In the genomic region with DNA sequence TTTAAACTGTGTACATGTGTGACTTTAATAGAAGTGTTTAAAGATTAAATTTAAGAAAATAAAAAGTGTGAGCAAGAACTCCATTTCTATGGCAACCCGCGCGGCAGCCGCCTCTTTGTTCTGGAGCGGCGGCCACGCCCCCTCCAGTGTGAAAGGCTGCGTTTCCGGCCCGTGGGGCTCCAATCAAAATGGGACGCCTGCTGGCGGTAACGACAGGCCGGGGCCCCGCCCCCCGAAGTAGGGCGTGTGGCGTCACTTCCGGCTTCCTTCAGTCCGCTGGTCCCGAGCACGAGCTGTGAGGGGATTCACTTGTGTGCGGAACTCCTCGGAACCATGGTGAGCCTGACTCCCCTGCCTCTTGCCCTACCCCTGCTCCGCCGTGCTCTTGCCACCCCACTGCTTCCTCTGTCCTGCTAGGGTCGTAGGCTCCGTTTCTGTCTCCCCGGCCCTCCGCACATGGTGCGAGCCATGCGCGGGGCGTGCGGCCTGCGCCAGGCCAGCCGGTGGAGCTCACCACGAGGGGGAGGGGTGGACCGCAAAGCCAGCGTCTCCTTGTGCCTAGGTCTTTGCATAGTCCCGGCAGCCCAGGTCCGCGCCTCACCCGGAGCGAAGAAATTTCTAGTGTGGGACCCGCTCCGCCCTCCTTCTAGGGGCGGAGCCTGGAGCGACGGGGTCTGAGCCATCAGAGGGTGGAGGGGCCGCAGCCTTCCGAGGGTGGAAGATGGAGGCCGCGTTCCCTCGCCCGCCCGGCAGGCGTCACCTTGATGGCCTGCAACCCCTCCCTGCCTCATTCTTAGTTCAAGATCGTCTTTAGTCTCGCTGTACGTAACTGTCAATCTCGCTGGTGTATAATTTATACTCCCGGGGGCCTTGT, we compare ENCODE assay signal across 8 cellular contexts. TPM values are rescaled to one million over a fixed set of nuclear protein-coding genes. Genes with fewer than 3 reads are reported as not detected.
DNase-seq lines count a peak whose midpoint lies in the region; ATAC-seq and TF ChIP-seq lines count a peak whose summit lies in the region.

A gene (plus strand): TSS at position 271 of the 874 bp plus-strand sequence. CDS start 63 bp downstream, at position 334.

- H3K27ac Mint-ChIP-seq in WTC11, result peak within 1 kb of the TSS; percentile 92

- H3K9me3 Mint-ChIP-seq in WTC11, result no peaks in the 10 kb centered on the region

- peaks cover 39% of the 10 kb centered on the region for H3K36me3 Mint-ChIP-seq in WTC11

- ATAC-seq in HG03196 (IDR thresholded peaks at IDR 0.05; ENCODE audit: unreplicated experiment), result peak; percentile 97
- peak; percentile 89 for ATAC-seq in WTC11

- in situ Hi-C loops in GM18951 (cut with MboI; ENCODE audit: low sequenced_read_pairs, unreplicated experiment), result no loop called here

- CTCF ChIA-PET in WTC11 (lab: Charles Lee), result interaction anchor here (1.0 to 1.2 kb wide), 2 partner anchors 22 to 54 kb away, joined by 3 read pairs; no protein-coding TSS in a partner anchor

- peak within 1 kb of the TSS; percentile 95 for H3K4me3 Mint-ChIP-seq in WTC11

- peak; percentile 97 for TF ChIP-seq POLR2A in GM18951 (IDR thresholded peaks at IDR 0.05; ENCODE audit: extremely low read depth, insufficient read depth, insufficient read length)

- H3K4me1 Mint-ChIP-seq in WTC11, result peaks cover 15% of the 10 kb centered on the region

- DNase-seq in AG09319 (ENCODE audit: extremely low read depth, low read depth) (peak; percentile 75), NCI-H226 (peak; percentile 98), WTC11 (ENCODE audit: low spot score) (peak; percentile 97), cardiac fibroblast (ENCODE audit: low read depth in 2 of 2) (peak; percentile 95 to 97), iPS-NIHi7 (ENCODE audit: extremely low spot score) (peak; percentile 97), smooth muscle cell of the brain vasculature (ENCODE audit: low read depth, low spot score) (peak; percentile 89)

- TF ChIP-seq CTCF in AG09319 (IDR thresholded peaks at IDR 0.05; ENCODE audit: low read depth, low read length) (peak; percentile 36), WTC11 (IDR thresholded peaks at IDR 0.05) (no peak), cardiac fibroblast (IDR thresholded peaks at IDR 0.05; ENCODE audit: low read depth, low read length) (peak; percentile 56)

- peak within 1 kb of the TSS; percentile 99 to 100 for H3K4me3 ChIP-seq in cardiac fibroblast (replicated peaks in 1 of 2; ENCODE audit: low read depth in 2 of 2, low read length in 2 of 2)

- no peaks in the 10 kb centered on the region; the same call in 1 of the 2 replicates for H3K27me3 Mint-ChIP-seq in WTC11 (ENCODE audit: low read depth)

- POLR2A ChIA-PET in WTC11 (lab: Charles Lee), result interaction anchor here (1.2 kb wide), 1 partner anchor 115 kb away, joined by 6 read pairs; a partner anchor contains a TSS

TF ChIP-seq in WTC11, 78 proteins besides CTCF, POLR2A, EP300 and RAD21 (continues in another document):
- TF ChIP-seq MYBL2 (CRISPR knock-in tag; IDR thresholded peaks at IDR 0.05) (0 out of 2 replicates have a peak, but pooled peaks have one; percentile 68), ZBTB21 (CRISPR knock-in tag; IDR thresholded peaks at IDR 0.05; ENCODE audit: borderline replicate concordance) (peak; percentile 73), ZNF671 (CRISPR knock-in tag; IDR thresholded peaks at IDR 0.05) (0 out of 2 replicates have a peak, but pooled peaks have one; percentile 54), FOXP1 (CRISPR knock-in tag; IDR thresholded peaks at IDR 0.05; ENCODE audit: borderline replicate concordance) (peak; percentile 97), SP1 (CRISPR knock-in tag; conservative IDR thresholded peaks at IDR 0.05) (peak; percentile 97)
- TF ChIP-seq, protein P1, sequence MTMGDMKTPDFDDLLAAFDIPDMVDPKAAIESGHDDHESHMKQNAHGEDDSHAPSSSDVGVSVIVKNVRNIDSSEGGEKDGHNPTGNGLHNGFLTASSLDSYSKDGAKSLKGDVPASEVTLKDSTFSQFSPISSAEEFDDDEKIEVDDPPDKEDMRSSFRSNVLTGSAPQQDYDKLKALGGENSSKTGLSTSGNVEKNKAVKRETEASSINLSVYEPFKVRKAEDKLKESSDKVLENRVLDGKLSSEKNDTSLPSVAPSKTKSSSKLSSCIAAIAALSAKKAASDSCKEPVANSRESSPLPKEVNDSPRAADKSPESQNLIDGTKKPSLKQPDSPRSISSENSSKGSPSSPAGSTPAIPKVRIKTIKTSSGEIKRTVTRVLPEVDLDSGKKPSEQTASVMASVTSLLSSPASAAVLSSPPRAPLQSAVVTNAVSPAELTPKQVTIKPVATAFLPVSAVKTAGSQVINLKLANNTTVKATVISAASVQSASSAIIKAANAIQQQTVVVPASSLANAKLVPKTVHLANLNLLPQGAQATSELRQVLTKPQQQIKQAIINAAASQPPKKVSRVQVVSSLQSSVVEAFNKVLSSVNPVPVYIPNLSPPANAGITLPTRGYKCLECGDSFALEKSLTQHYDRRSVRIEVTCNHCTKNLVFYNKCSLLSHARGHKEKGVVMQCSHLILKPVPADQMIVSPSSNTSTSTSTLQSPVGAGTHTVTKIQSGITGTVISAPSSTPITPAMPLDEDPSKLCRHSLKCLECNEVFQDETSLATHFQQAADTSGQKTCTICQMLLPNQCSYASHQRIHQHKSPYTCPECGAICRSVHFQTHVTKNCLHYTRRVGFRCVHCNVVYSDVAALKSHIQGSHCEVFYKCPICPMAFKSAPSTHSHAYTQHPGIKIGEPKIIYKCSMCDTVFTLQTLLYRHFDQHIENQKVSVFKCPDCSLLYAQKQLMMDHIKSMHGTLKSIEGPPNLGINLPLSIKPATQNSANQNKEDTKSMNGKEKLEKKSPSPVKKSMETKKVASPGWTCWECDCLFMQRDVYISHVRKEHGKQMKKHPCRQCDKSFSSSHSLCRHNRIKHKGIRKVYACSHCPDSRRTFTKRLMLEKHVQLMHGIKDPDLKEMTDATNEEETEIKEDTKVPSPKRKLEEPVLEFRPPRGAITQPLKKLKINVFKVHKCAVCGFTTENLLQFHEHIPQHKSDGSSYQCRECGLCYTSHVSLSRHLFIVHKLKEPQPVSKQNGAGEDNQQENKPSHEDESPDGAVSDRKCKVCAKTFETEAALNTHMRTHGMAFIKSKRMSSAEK (CRISPR knock-in tag; IDR thresholded peaks at IDR 0.05; ENCODE audit: borderline replicate concordance), result peak; percentile 82; the same call in 1 of the 2 replicates
- TF ChIP-seq, protein P2, sequence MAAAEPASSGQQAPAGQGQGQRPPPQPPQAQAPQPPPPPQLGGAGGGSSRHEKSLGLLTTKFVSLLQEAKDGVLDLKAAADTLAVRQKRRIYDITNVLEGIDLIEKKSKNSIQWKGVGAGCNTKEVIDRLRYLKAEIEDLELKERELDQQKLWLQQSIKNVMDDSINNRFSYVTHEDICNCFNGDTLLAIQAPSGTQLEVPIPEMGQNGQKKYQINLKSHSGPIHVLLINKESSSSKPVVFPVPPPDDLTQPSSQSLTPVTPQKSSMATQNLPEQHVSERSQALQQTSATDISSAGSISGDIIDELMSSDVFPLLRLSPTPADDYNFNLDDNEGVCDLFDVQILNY (CRISPR knock-in tag; IDR thresholded peaks at IDR 0.05), result peak; percentile 26; the same call in 1 of the 2 replicates
- TF ChIP-seq, protein P3, sequence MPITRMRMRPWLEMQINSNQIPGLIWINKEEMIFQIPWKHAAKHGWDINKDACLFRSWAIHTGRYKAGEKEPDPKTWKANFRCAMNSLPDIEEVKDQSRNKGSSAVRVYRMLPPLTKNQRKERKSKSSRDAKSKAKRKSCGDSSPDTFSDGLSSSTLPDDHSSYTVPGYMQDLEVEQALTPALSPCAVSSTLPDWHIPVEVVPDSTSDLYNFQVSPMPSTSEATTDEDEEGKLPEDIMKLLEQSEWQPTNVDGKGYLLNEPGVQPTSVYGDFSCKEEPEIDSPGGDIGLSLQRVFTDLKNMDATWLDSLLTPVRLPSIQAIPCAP (CRISPR knock-in tag; IDR thresholded peaks at IDR 0.05), result no peak
- TF ChIP-seq, protein P4, sequence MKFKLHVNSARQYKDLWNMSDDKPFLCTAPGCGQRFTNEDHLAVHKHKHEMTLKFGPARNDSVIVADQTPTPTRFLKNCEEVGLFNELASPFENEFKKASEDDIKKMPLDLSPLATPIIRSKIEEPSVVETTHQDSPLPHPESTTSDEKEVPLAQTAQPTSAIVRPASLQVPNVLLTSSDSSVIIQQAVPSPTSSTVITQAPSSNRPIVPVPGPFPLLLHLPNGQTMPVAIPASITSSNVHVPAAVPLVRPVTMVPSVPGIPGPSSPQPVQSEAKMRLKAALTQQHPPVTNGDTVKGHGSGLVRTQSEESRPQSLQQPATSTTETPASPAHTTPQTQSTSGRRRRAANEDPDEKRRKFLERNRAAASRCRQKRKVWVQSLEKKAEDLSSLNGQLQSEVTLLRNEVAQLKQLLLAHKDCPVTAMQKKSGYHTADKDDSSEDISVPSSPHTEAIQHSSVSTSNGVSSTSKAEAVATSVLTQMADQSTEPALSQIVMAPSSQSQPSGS (CRISPR knock-in tag; IDR thresholded peaks at IDR 0.05; ENCODE audit: borderline replicate concordance, low read depth), result no peak
- TF ChIP-seq, protein P5, sequence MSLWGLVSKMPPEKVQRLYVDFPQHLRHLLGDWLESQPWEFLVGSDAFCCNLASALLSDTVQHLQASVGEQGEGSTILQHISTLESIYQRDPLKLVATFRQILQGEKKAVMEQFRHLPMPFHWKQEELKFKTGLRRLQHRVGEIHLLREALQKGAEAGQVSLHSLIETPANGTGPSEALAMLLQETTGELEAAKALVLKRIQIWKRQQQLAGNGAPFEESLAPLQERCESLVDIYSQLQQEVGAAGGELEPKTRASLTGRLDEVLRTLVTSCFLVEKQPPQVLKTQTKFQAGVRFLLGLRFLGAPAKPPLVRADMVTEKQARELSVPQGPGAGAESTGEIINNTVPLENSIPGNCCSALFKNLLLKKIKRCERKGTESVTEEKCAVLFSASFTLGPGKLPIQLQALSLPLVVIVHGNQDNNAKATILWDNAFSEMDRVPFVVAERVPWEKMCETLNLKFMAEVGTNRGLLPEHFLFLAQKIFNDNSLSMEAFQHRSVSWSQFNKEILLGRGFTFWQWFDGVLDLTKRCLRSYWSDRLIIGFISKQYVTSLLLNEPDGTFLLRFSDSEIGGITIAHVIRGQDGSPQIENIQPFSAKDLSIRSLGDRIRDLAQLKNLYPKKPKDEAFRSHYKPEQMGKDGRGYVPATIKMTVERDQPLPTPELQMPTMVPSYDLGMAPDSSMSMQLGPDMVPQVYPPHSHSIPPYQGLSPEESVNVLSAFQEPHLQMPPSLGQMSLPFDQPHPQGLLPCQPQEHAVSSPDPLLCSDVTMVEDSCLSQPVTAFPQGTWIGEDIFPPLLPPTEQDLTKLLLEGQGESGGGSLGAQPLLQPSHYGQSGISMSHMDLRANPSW (CRISPR knock-in tag; conservative IDR thresholded peaks at IDR 0.05; ENCODE audit: low read depth), result no peak

RNA-seq across cellular contexts. Expression of the gene that starts here (rescaled TPM):
- total RNA-seq in WTC11 (2021), result 297 to 342 TPM (median 301 TPM) in 3 replicates

Comparison
In these comparisons a context has a peak if more than half of its experiments do, and no peak if none do; other contexts are left out.
1. Peak in every context shown above with its lines: DNase-seq, ATAC-seq and H3K4me3 ChIP-seq.